Comparison of ENCODE assay signal across 8 cellular contexts in genomic region chr6:154276810-154277577, GRCh38.
DNase-seq lines count a peak whose midpoint lies in the region; ATAC-seq and TF ChIP-seq lines count a peak whose summit lies in the region.

No MANE protein-coding gene starts in this region.

- TF ChIP-seq CTCF in epithelial cell of esophagus (IDR thresholded peaks at IDR 0.05; ENCODE audit: insufficient read depth, low read depth, low read length, missing control alignments) (peak; percentile 51), ovary (IDR thresholded peaks at IDR 0.05) (peak; percentile 47 to 59 (median 57))

- intact Hi-C loops in ovary (cut with DNase I), result loop anchor here in 3 of 4 donors (5.0 kb wide), 2 partner anchors 120 to 125 kb away; no protein-coding TSS in a partner anchor

- no peaks in the 10 kb centered on the region for H3K9me3 ChIP-seq in ovary

- H3K36me3 ChIP-seq in ovary, result no peaks in the 10 kb centered on the region

- H3K27me3 ChIP-seq in ovary, result no peaks in the 10 kb centered on the region

- no peak for TF ChIP-seq POLR2A in ovary (IDR thresholded peaks at IDR 0.05)

- no peak overlapping the region for H3K27ac ChIP-seq in ovary

- 31 to 37% (median 31%) methylated on average over 11 of the region's 11 CpGs for WGBS in ovary, 3 donors

- TF ChIP-seq EP300 in ovary (IDR thresholded peaks at IDR 0.05), result no peak

- H3K4me3 ChIP-seq in epithelial cell of esophagus (ENCODE audit: low read length), result no peak overlapping the region
- peak overlapping the region; percentile 22 for H3K4me3 ChIP-seq in ovary

- DNase-seq in SKM-1 treated with dmso at 0.1 percent for 144 hours (lab: John Stamatoyannopoulos, UW; ENCODE audit: unreplicated experiment) (peak; percentile 16), SKM-1 (lab: John Stamatoyannopoulos, UW; ENCODE audit: unreplicated experiment) (no peak), LoVo (ENCODE audit: low spot score) (peak; percentile 58), SK-N-DZ (ENCODE audit: low spot score) (peak; percentile 11), epithelial cell of esophagus (ENCODE audit: low read depth) (peak; percentile 61), ovary (no peak), mucosa of gallbladder (ENCODE audit: low spot score) (no peak)

- peaks cover 4% of the 10 kb centered on the region for H3K4me1 ChIP-seq in ovary (ENCODE audit: insufficient read depth)

- peak; percentile 68 for ATAC-seq in GM21619 (IDR thresholded peaks at IDR 0.05; ENCODE audit: unreplicated experiment)

Comparison
In these comparisons a context has a peak if more than half of its experiments do, and no peak if none do; other contexts are left out.
1. DNase-seq: peak in SKM-1 treated with dmso at 0.1 percent for 144 hours (single experiment), LoVo (single experiment), SK-N-DZ (single experiment) and epithelial cell of esophagus (single experiment); none in SKM-1 (single experiment), ovary (0 of 5) and mucosa of gallbladder (single experiment).